In genomic region chr13:77310161-77310560, GRCh38 we compare ENCODE assay signal across 1 cellular context.
TF ChIP-seq lines count a peak whose summit lies in the region.

No MANE protein-coding gene starts in this region.

TF ChIP-seq in endothelial cell of umbilical vein, 7 proteins besides CTCF, POLR2A, EP300 and RAD21 (continued from another document):
- TF ChIP-seq MAX (IDR thresholded peaks at IDR 0.05; ENCODE audit: insufficient read depth, insufficient read length) (no peak), POLR2AphosphoS5 (IDR thresholded peaks at IDR 0.05; ENCODE audit: insufficient read depth, low read depth, low read length) (no peak), MYC (IDR thresholded peaks at IDR 0.05; ENCODE audit: low read depth, low read length) (no peak), GATA2 (IDR thresholded peaks at IDR 0.05; ENCODE audit: insufficient read depth, insufficient read length, low read depth, low read length) (no peak), JUN (IDR thresholded peaks at IDR 0.05; ENCODE audit: borderline replicate concordance, insufficient read depth, insufficient read length, low read depth) (no peak)
